ENCODE assay signal across 14 cellular contexts in genomic region chr1:7570311-7570710, GRCh38.
"Had no signal": no experiment of that assay in that cellular context is flagged by ENCODE, and none has a peak within 500 bp of the region (broad histone marks: within the 10 kb centered on the region; RNA-seq: fewer than 3 reads in every experiment).

No MANE protein-coding gene starts in this region.

- H3K4me1 Mint-ChIP-seq: nephron had no signal

- ATAC-seq: SK-N-SH treated with all-trans-retinoic acid at 6 μM for 48 hours had no signal

- DNase-seq: activated CD4-positive, CD25-positive, alpha-beta regulatory T cell treated with anti-CD3 and anti-CD28 coated beads, Interleukin-2, amount 50 U/mL, for 72 hours; activated naive CD4-positive, alpha-beta T cell; activated T-cell treated with anti-CD3 and anti-CD28 coated beads for 4 hours; heart right ventricle; mesendoderm; nucleus accumbens; T-helper 1 cell; T1000; testis had no signal

- H3K27ac ChIP-seq: cardiac muscle cell, heart right ventricle, right atrium auricular region, testis had no signal

- H3K4me3 Mint-ChIP-seq: nephron; stimulated activated naive CD8-positive, alpha-beta T cell treated with anti-CD3 and anti-CD28 coated beads, Interleukin-15, Interleukin-2, amounts not matched to agents 100 ng/mL and 50 ng/mL, for 24 hours had no signal

- H3K9me3 Mint-ChIP-seq: nephron; stimulated activated naive CD8-positive, alpha-beta T cell treated with anti-CD3 and anti-CD28 coated beads, Interleukin-15, Interleukin-2, amounts not matched to agents 100 ng/mL and 50 ng/mL, for 24 hours had no signal

- H3K27ac Mint-ChIP-seq: nephron; stimulated activated naive CD8-positive, alpha-beta T cell treated with anti-CD3 and anti-CD28 coated beads, Interleukin-15, Interleukin-2, amounts not matched to agents 100 ng/mL and 50 ng/mL, for 24 hours had no signal
